12 cellular contexts compared by ENCODE assay signal in genomic region chr16:31003744-31004143, GRCh38. TPM values are rescaled to one million over a fixed set of nuclear protein-coding genes. Genes with fewer than 3 reads are reported as not detected.
DNase-seq lines count a peak whose midpoint lies in the region; ATAC-seq and TF ChIP-seq lines count a peak whose summit lies in the region.
"Had no signal": no experiment of that assay in that cellular context is flagged by ENCODE, and none has a peak within 500 bp of the region (broad histone marks: within the 10 kb centered on the region; RNA-seq: fewer than 3 reads in every experiment).

No MANE protein-coding gene starts in this region.

- H3K9me3 ChIP-seq in HEK293 (ENCODE audit: control insufficient read depth, insufficient read depth, low read depth, low read length) = no peaks in the 10 kb centered on the region
- no peaks in the 10 kb centered on the region for H3K9me3 ChIP-seq in mammary epithelial cell (replicated peaks; ENCODE audit: insufficient read depth, low read length)
- H3K9me3 ChIP-seq: BLaER1 treated with 17β-estradiol and CSF1 and Interleukin-3, amounts not matched to agents 10 nM and 100 nM had no signal

- peaks cover 0 to 2% of the 10 kb centered on the region in 2 donors for H3K4me1 Mint-ChIP-seq in effector memory CD8-positive, alpha-beta T cell (ENCODE audit: low read depth in 2 of 2)
- H3K4me1 Mint-ChIP-seq in nephron progenitor cell = peaks cover 38% of the 10 kb centered on the region
- H3K4me1 Mint-ChIP-seq in stimulated activated memory B cell treated with anti-CD40 and anti-IgM and Interleukin-4, amounts not matched to agents 10 μg/mL and 1 μg/mL and 100 μg/mL, for 72 hours = no peaks in the 10 kb centered on the region

- ATAC-seq in effector memory CD8-positive, alpha-beta T cell (replicated peaks) = no peak
- ATAC-seq in stimulated activated memory B cell treated with anti-CD40 and anti-IgM and Interleukin-4, amounts not matched to agents 10 μg/mL and 1 μg/mL and 100 μg/mL, for 72 hours = no peak
- no peak for ATAC-seq in GM21360 (IDR thresholded peaks at IDR 0.05; ENCODE audit: unreplicated experiment)

- H3K4me3 ChIP-seq in HEK293 (ENCODE audit: low read depth, low read length) = no peak overlapping the region
- no peak overlapping the region for H3K4me3 ChIP-seq in mammary epithelial cell (replicated peaks in 1 of 3; ENCODE audit: insufficient read depth in 1 of 3, low read depth in 2 of 3, low read length in 3 of 3)
- H3K4me3 ChIP-seq: BLaER1 treated with 17β-estradiol and CSF1 and Interleukin-3, amounts not matched to agents 10 nM and 100 nM had no signal

- H3K4me1 ChIP-seq in HEK293 (ENCODE audit: control insufficient read depth, insufficient read depth, low read length) (no peaks in the 10 kb centered on the region; the same call in 1 of the 2 replicates), mammary epithelial cell (ENCODE audit: insufficient read depth, low read length) (peaks cover 15% of the 10 kb centered on the region)

- no TSS peak for BruUV-seq in mammary epithelial cell (replicated peaks; lab: Mats Ljungman, UMichigan)

- H3K27ac Mint-ChIP-seq in effector memory CD8-positive, alpha-beta T cell = peak overlapping the region; percentile 44 to 47
- H3K27ac Mint-ChIP-seq in nephron progenitor cell = peak overlapping the region; percentile 24
- H3K27ac Mint-ChIP-seq in stimulated activated memory B cell treated with anti-CD40 and anti-IgM and Interleukin-4, amounts not matched to agents 10 μg/mL and 1 μg/mL and 100 μg/mL, for 72 hours = peak overlapping the region; percentile 7

- peaks cover 0 to 20% of the 10 kb centered on the region in 2 donors for H3K27me3 Mint-ChIP-seq in effector memory CD8-positive, alpha-beta T cell
- H3K27me3 Mint-ChIP-seq in nephron progenitor cell (ENCODE audit: low read depth, poor library complexity) = peaks cover 9% of the 10 kb centered on the region
- H3K27me3 Mint-ChIP-seq in stimulated activated memory B cell treated with anti-CD40 and anti-IgM and Interleukin-4, amounts not matched to agents 10 μg/mL and 1 μg/mL and 100 μg/mL, for 72 hours = peaks cover 31% of the 10 kb centered on the region

- H3K79me2 ChIP-seq in mammary epithelial cell (ENCODE audit: insufficient read depth, low read length) = no peaks in the 10 kb centered on the region

- no peaks in the 10 kb centered on the region for H3K9me3 Mint-ChIP-seq in effector memory CD8-positive, alpha-beta T cell
- no peaks in the 10 kb centered on the region for H3K9me3 Mint-ChIP-seq in nephron progenitor cell
- H3K9me3 Mint-ChIP-seq in stimulated activated memory B cell treated with anti-CD40 and anti-IgM and Interleukin-4, amounts not matched to agents 10 μg/mL and 1 μg/mL and 100 μg/mL, for 72 hours = no peaks in the 10 kb centered on the region
- H3K9me3 Mint-ChIP-seq: CD4-positive, CD25-positive, alpha-beta regulatory T cell had no signal

- in situ Hi-C loops in mammary epithelial cell (cut with MboI; ENCODE audit: low sequenced_read_pairs in 2 of 2) = no loop called here

- TF ChIP-seq CTCF in HEK293 (tag by site-specific recombination; IDR thresholded peaks at IDR 0.05) (no peak), nephron progenitor cell (IDR thresholded peaks at IDR 0.05) (no peak), mammary epithelial cell (conservative IDR thresholded peaks at IDR 0.05 in 1 of 2, IDR thresholded peaks at IDR 0.05 in 1 of 2; ENCODE audit: extremely low read depth in 1 of 2, insufficient read depth in 1 of 2, low read depth in 1 of 2, low read length in 2 of 2) (no peak)

- H3K36me3 Mint-ChIP-seq in effector memory CD8-positive, alpha-beta T cell (ENCODE audit: insufficient read depth) = no peaks in the 10 kb centered on the region
- H3K36me3 Mint-ChIP-seq in nephron progenitor cell (ENCODE audit: low read depth) = no peaks in the 10 kb centered on the region
- H3K36me3 Mint-ChIP-seq in stimulated activated memory B cell treated with anti-CD40 and anti-IgM and Interleukin-4, amounts not matched to agents 10 μg/mL and 1 μg/mL and 100 μg/mL, for 72 hours = no peaks in the 10 kb centered on the region
- H3K36me3 Mint-ChIP-seq: CD4-positive, CD25-positive, alpha-beta regulatory T cell had no signal

- POLR2A ChIA-PET in HEK293 (lab: Yijun Ruan, JAX) = interaction anchor here (0.7 kb wide), 1 partner anchor 13 kb away, joined by 3 read pairs; no protein-coding TSS in a partner anchor

- no peak overlapping the region for H3K4me3 Mint-ChIP-seq in effector memory CD8-positive, alpha-beta T cell
- no peak overlapping the region for H3K4me3 Mint-ChIP-seq in nephron progenitor cell
- H3K4me3 Mint-ChIP-seq in stimulated activated memory B cell treated with anti-CD40 and anti-IgM and Interleukin-4, amounts not matched to agents 10 μg/mL and 1 μg/mL and 100 μg/mL, for 72 hours = no peak overlapping the region

- no peak overlapping the region for H2AFZ ChIP-seq in mammary epithelial cell (ENCODE audit: low read depth, low read length)

- DNase-seq in effector memory CD8-positive, alpha-beta T cell = no peak
- DNase-seq in nephron progenitor cell = no peak
- DNase-seq in HuH-7 (ENCODE audit: low spot score) = no peak
- DNase-seq in mammary epithelial cell = no peak
- DNase-seq: ACHN; CD4-positive, CD25-positive, alpha-beta regulatory T cell; DMS53; GF-D8 had no signal

- H3K36me3 ChIP-seq in HEK293 (ENCODE audit: control insufficient read depth in 2 of 2, insufficient read depth in 1 of 2, low read length in 2 of 2) (no peaks in the 10 kb centered on the region), mammary epithelial cell (ENCODE audit: insufficient read depth, low read length) (no peaks in the 10 kb centered on the region)
- H3K36me3 ChIP-seq: BLaER1 treated with 17β-estradiol and CSF1 and Interleukin-3, amounts not matched to agents 10 nM and 100 nM had no signal

- no peaks in the 10 kb centered on the region for H3K27me3 ChIP-seq in mammary epithelial cell (ENCODE audit: insufficient read depth, low read length)
- H3K27me3 ChIP-seq: BLaER1 treated with 17β-estradiol and CSF1 and Interleukin-3, amounts not matched to agents 10 nM and 100 nM had no signal

- intact Hi-C loops in mammary epithelial cell (cut with micrococcal nuclease) = no loop called here

- H3K27ac ChIP-seq in HEK293 (ENCODE audit: extremely low read depth, low read depth, low read length) (no peak overlapping the region), mammary epithelial cell (ENCODE audit: insufficient read depth, low read depth, low read length) (no peak overlapping the region)
- H3K27ac ChIP-seq: BLaER1 treated with 17β-estradiol and CSF1 and Interleukin-3, amounts not matched to agents 10 nM and 100 nM had no signal

- CTCF ChIA-PET in HEK293 (lab: Yijun Ruan, JAX) (no interaction called here), mammary epithelial cell (lab: Charles Lee; ENCODE audit: low non-redundant PET) (no interaction called here)

- dilution Hi-C loops in mammary epithelial cell (cut with HindIII; ENCODE audit: low sequenced_read_pairs) = loop anchor here (5.0 kb wide), 3 partner anchors 34 to 69 kb away; partner anchors contain the start of genes ZNF646 and ZNF668

- H4K20me1 ChIP-seq in mammary epithelial cell (ENCODE audit: insufficient read depth, low read length) = no peaks in the 10 kb centered on the region

- H3K9ac ChIP-seq in mammary epithelial cell (ENCODE audit: insufficient read depth, low read length) = no peak overlapping the region
- H3K9ac ChIP-seq: BLaER1 treated with 17β-estradiol and CSF1 and Interleukin-3, amounts not matched to agents 10 nM and 100 nM had no signal

- H3K4me2 ChIP-seq in mammary epithelial cell (ENCODE audit: insufficient read depth, low read depth, low read length) = no peak overlapping the region
- H3K4me2 ChIP-seq: BLaER1 treated with 17β-estradiol and CSF1 and Interleukin-3, amounts not matched to agents 10 nM and 100 nM had no signal

- WGBS in mammary epithelial cell (ENCODE audit: low coverage, missing lambda C conversion rate) = 88% methylated on average over 6 of the region's 6 CpGs

TF ChIP-seq in HEK293, 187 proteins besides CTCF, POLR2A, EP300 and RAD21:
- TF ChIP-seq PRDM1 (tag by site-specific recombination; IDR thresholded peaks at IDR 0.05) = 0 out of 2 replicates have a peak, but pooled peaks have one; percentile 10
- TF ChIP-seq ZNF426 (tag by site-specific recombination; IDR thresholded peaks at IDR 0.05) = no peak

RNA-seq across cellular contexts. Expression of gene STX1B, which starts 6.7 kb away (rescaled TPM):
- total RNA-seq in mammary epithelial cell = 1 to 10 TPM in 1 of 2 donors, under 1 TPM in 1; 0.33 to 1.1 TPM
- polyA plus RNA-seq in mammary epithelial cell = 0.80 TPM
- polyA minus RNA-seq in mammary epithelial cell = 0.16 TPM
- polyA plus RNA-seq: CD4-positive, CD25-positive, alpha-beta regulatory T cell had no signal

RNA-seq across cellular contexts. Expression of gene HSD3B7, which starts 18.7 kb away (rescaled TPM):
- total RNA-seq in mammary epithelial cell = 1 to 10 TPM; 3.8 to 3.9 TPM
- polyA plus RNA-seq in mammary epithelial cell = 3.3 TPM
- polyA minus RNA-seq in mammary epithelial cell = 1.1 TPM
- total RNA-seq: CD4-positive, CD25-positive, alpha-beta regulatory T cell had no signal

RNA-seq across cellular contexts. Expression of gene STX4, which starts 29.6 kb away (rescaled TPM):
- total RNA-seq in mammary epithelial cell = 10 to 100 TPM; 13.3 to 64.3 TPM
- 46.1 TPM for polyA plus RNA-seq in mammary epithelial cell
- 73.1 TPM for polyA minus RNA-seq in mammary epithelial cell

RNA-seq across cellular contexts. Expression of gene SETD1A, which starts 46.2 kb away (rescaled TPM):
- 10 to 100 TPM in 1 of 2 donors, 1 to 10 TPM in 1; 8.5 to 14.8 TPM for total RNA-seq in mammary epithelial cell
- polyA plus RNA-seq in mammary epithelial cell = 2.6 TPM
- polyA minus RNA-seq in mammary epithelial cell = 10.4 TPM

RNA-seq across cellular contexts. Expression of gene ORAI3, which starts 54.9 kb away (rescaled TPM):
- 10 to 100 TPM; 31.7 to 37.2 TPM for total RNA-seq in mammary epithelial cell
- polyA plus RNA-seq in mammary epithelial cell = 31.2 TPM
- 29.5 TPM for polyA minus RNA-seq in mammary epithelial cell
